ENCODE assay signal across 17 cellular contexts in the genomic region with DNA sequence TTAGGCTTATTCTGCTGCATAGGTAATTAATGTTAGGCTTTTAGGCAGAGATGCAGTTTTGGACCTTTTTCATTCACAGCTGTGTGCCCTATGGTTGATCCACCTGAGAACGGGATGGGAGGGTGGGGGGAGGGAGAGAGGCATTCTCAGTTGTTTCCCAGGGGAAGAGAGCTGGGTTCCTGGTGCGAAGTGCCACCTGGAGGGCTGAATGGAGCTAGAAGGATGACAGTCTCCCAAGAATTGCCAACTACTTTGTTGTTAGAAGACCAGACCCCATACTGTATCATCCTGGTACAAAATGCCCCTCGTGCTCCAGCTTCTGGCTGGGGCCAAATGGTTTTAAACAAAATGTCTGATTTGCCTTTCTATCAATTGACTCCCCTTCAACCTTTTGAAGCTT.
DNase-seq lines count a peak whose midpoint lies in the region; ATAC-seq, FAIRE-seq and TF ChIP-seq lines count a peak whose summit lies in the region.
"Had no signal": no experiment of that assay in that cellular context is flagged by ENCODE, and none has a peak within 500 bp of the region (broad histone marks: within the 10 kb centered on the region; RNA-seq: fewer than 3 reads in every experiment).

No MANE protein-coding gene starts in this region.

- POLR2A ChIA-PET in HepG2 (lab: Yijun Ruan, JAX): no interaction called here

- ATAC-seq in HepG2: no peak
- ATAC-seq in right lobe of liver: no peak
- ATAC-seq in HG03460 (IDR thresholded peaks at IDR 0.05; ENCODE audit: unreplicated experiment): no peak
- ATAC-seq in gastrocnemius medialis: no peak
- ATAC-seq: K562 had no signal

- no peak overlapping the region for H3K4me2 ChIP-seq in HepG2 (ENCODE audit: low read depth, low read length)

- DNase-seq in HepG2 (ENCODE audit: low spot score): no peak
- no peak for DNase-seq in right lobe of liver
- peak; percentile 4 for DNase-seq in NCI-H2171 (lab: John Stamatoyannopoulos, UW)
- DNase-seq in RCC 7860 (ENCODE audit: low spot score): peak; percentile 6
- no peak for DNase-seq in gastrocnemius medialis
- DNase-seq in retina: no peak
- DNase-seq: BE2C; CD4-positive, alpha-beta T cell; HCEC 1CT; NCI-H146; NCI-H2081; NCI-H524; NK-92 treated with Interleukin-12 subunit alpha and Interleukin-12 subunit beta, amount 100 ng/mL, for 24 hours; SJCRH30; SW 1271 had no signal

- no peak overlapping the region for H2AFZ ChIP-seq in HepG2 (ENCODE audit: low read length)

- CTCF ChIA-PET in HepG2 (lab: Yijun Ruan, JAX; ENCODE audit: low intra/inter-chr PET ratio, low total read pairs): no interaction called here

- H3K4me1 ChIP-seq in HepG2 (ENCODE audit: insufficient read depth, low read length) (no peaks in the 10 kb centered on the region), right lobe of liver (no peaks in the 10 kb centered on the region), gastrocnemius medialis (no peaks in the 10 kb centered on the region)
- H3K4me1 ChIP-seq: BE2C, SJCRH30 had no signal

- H3K9me3 ChIP-seq in HepG2 (ENCODE audit: low read length) (no peaks in the 10 kb centered on the region), right lobe of liver (no peaks in the 10 kb centered on the region), gastrocnemius medialis (no peaks in the 10 kb centered on the region)
- H3K9me3 ChIP-seq: BE2C, SJCRH30 had no signal

- in situ Hi-C loops in HepG2 (cut with HindIII; ENCODE audit: extremely low pct_ligation_motif_present, low pct_unique_long_range_greater_than_20kb): no loop called here
- in situ Hi-C loops in gastrocnemius medialis (cut with MboI; ENCODE audit: low sequenced_read_pairs in 4 of 4): no loop called here

- no peaks in the 10 kb centered on the region for H4K20me1 ChIP-seq in HepG2 (ENCODE audit: insufficient read depth, low read length)

- intact Hi-C loops in HepG2 (cut with micrococcal nuclease; ENCODE audit: unreplicated experiment) (no loop called here), right lobe of liver (cut with DNase I) (no loop called here), gastrocnemius medialis (cut with DNase I; ENCODE audit: low total_unique reads) (no loop called here)

- H3K36me3 ChIP-seq in HepG2 (replicated peaks in 1 of 2; ENCODE audit: control insufficient read depth in 1 of 2, insufficient read depth in 2 of 2, low read length in 2 of 2): no peaks in the 10 kb centered on the region
- no peaks in the 10 kb centered on the region for H3K36me3 ChIP-seq in right lobe of liver
- H3K36me3 ChIP-seq in gastrocnemius medialis: no peaks in the 10 kb centered on the region
- H3K36me3 ChIP-seq: BE2C, SJCRH30 had no signal

- H3K79me2 ChIP-seq in HepG2 (ENCODE audit: insufficient read depth, low read length): no peaks in the 10 kb centered on the region

- H3K27me3 ChIP-seq in HepG2 (ENCODE audit: control insufficient read depth in 1 of 2, insufficient read depth in 2 of 2, low read length in 2 of 2) (no peaks in the 10 kb centered on the region; a peak in 1 of 5 replicates), right lobe of liver (no peaks in the 10 kb centered on the region), gastrocnemius medialis (no peaks in the 10 kb centered on the region)

- WGBS in HepG2 (ENCODE audit: low lambda C conversion rate): 7% methylated on average over 2 of the region's 3 CpGs
- 41% methylated on average over 3 of the region's 3 CpGs for WGBS in right lobe of liver (ENCODE audit: insufficient coverage, low coverage, low lambda C conversion rate, missing lambda C conversion rate)

- no peak for FAIRE-seq in HepG2 (lab: Jason Lieb, UNC)
- no peak for FAIRE-seq in RCC 7860 (lab: Jason Lieb, UNC)
- FAIRE-seq: K562 had no signal

- H3K27ac ChIP-seq in HepG2 (ENCODE audit: extremely low read length, insufficient read depth, low read length) (no peak overlapping the region), right lobe of liver (no peak overlapping the region), gastrocnemius medialis (no peak overlapping the region)
- H3K27ac ChIP-seq: SJCRH30 had no signal

- no peak for TF ChIP-seq RAD21 in HepG2 (CRISPR knock-in tag; IDR thresholded peaks at IDR 0.05)

- TF ChIP-seq CTCF in HepG2 (CRISPR knock-in tag; IDR thresholded peaks at IDR 0.05) (no peak), right lobe of liver (IDR thresholded peaks at IDR 0.05) (no peak), gastrocnemius medialis (IDR thresholded peaks at IDR 0.05 in 4 of 5, conservative IDR thresholded peaks at IDR 0.05 in 1 of 5) (no peak)

- TF ChIP-seq POLR2A in HepG2 (IDR thresholded peaks at IDR 0.05; ENCODE audit: insufficient read depth in 1 of 2, low read depth in 2 of 2, low read length in 2 of 2) (no peak), right lobe of liver (IDR thresholded peaks at IDR 0.05) (no peak), gastrocnemius medialis (IDR thresholded peaks at IDR 0.05) (no peak)

- no TSS peak for BruUV-seq in HepG2 (replicated peaks; lab: Mats Ljungman, UMichigan)

- TF ChIP-seq EP300 in HepG2 (IDR thresholded peaks at IDR 0.05; ENCODE audit: low read depth in 2 of 2, low read length in 2 of 2) (no peak), HepG2 (CRISPR knock-in tag; IDR thresholded peaks at IDR 0.05; ENCODE audit: borderline replicate concordance) (no peak)

- H3K4me3 ChIP-seq in HepG2 (replicated peaks in 1 of 3; ENCODE audit: insufficient read depth in 1 of 3, low read depth in 2 of 3, low read length in 3 of 3) (no peak overlapping the region), right lobe of liver (no peak overlapping the region), gastrocnemius medialis (no peak overlapping the region)
- H3K4me3 ChIP-seq: K562, SJCRH30 had no signal

- no peak overlapping the region for H3K9ac ChIP-seq in HepG2 (ENCODE audit: insufficient read depth, low read depth, low read length)

TF ChIP-seq in HepG2, 621 proteins besides CTCF, POLR2A, EP300 and RAD21:
- TF ChIP-seq, protein P1, sequence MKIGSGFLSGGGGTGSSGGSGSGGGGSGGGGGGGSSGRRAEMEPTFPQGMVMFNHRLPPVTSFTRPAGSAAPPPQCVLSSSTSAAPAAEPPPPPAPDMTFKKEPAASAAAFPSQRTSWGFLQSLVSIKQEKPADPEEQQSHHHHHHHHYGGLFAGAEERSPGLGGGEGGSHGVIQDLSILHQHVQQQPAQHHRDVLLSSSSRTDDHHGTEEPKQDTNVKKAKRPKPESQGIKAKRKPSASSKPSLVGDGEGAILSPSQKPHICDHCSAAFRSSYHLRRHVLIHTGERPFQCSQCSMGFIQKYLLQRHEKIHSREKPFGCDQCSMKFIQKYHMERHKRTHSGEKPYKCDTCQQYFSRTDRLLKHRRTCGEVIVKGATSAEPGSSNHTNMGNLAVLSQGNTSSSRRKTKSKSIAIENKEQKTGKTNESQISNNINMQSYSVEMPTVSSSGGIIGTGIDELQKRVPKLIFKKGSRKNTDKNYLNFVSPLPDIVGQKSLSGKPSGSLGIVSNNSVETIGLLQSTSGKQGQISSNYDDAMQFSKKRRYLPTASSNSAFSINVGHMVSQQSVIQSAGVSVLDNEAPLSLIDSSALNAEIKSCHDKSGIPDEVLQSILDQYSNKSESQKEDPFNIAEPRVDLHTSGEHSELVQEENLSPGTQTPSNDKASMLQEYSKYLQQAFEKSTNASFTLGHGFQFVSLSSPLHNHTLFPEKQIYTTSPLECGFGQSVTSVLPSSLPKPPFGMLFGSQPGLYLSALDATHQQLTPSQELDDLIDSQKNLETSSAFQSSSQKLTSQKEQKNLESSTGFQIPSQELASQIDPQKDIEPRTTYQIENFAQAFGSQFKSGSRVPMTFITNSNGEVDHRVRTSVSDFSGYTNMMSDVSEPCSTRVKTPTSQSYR (CRISPR knock-in tag; IDR thresholded peaks at IDR 0.05; ENCODE audit: borderline replicate concordance): no peak
- TF ChIP-seq STAG1 (CRISPR knock-in tag; IDR thresholded peaks at IDR 0.05): 0 out of 2 replicates have a peak, but pooled peaks have one; percentile 5

Comparison
In these comparisons a context has a peak if more than half of its experiments do, and no peak if none do; other contexts are left out.
1. DNase-seq: peak in NCI-H2171 (single experiment) and RCC 7860 (single experiment); none in HepG2 (single experiment), right lobe of liver (0 of 3), gastrocnemius medialis (0 of 2) and retina (single experiment).